ENCODE assay signal across 18 cellular contexts in genomic region chrY:7447881-7448516, GRCh38.
"Had no signal": no experiment of that assay in that cellular context is flagged by ENCODE, and none has a peak within 500 bp of the region (broad histone marks: within the 10 kb centered on the region; RNA-seq: fewer than 3 reads in every experiment).

No MANE protein-coding gene starts in this region.

- DNase-seq: activated CD4-positive, alpha-beta T cell treated with anti-CD3 and anti-CD28 coated beads, Interleukin-2, amount 50 U/mL, for 1 hour; activated naive CD4-positive, alpha-beta T cell treated with anti-CD3 and anti-CD28 coated beads for 36 hours; activated T-cell treated with anti-CD3 and anti-CD28 coated beads for 4 hours; cortex of kidney; effector memory CD4-positive, alpha-beta T cell; erythroblast; heart left ventricle; mammary epithelial cell; nucleus accumbens; right cardiac atrium; tibial artery; uterus had no signal

- H3K36me3 Mint-ChIP-seq: natural killer cell treated with Interleukin-12 subunit alpha and Interleukin-12 subunit beta and Interleukin-15 and Interleukin-18, amount 100 ng/mL, for 72 hours had no signal

- H3K4me3 Mint-ChIP-seq: activated naive CD4-positive, alpha-beta T cell treated with anti-CD3 and anti-CD28 coated beads for 36 hours; activated T-helper 17 cell treated with anti-CD3 and anti-CD28 coated beads, Interleukin-2, amount 50 U/mL, for 72 hours; central memory CD8-positive, alpha-beta T cell; natural killer cell treated with Interleukin-12 subunit alpha and Interleukin-12 subunit beta and Interleukin-15 and Interleukin-18, amount 100 ng/mL, for 72 hours had no signal

- H3K4me1 Mint-ChIP-seq: central memory CD8-positive, alpha-beta T cell had no signal

- ATAC-seq: activated T-helper 17 cell treated with anti-CD3 and anti-CD28 coated beads, Interleukin-2, amount 50 U/mL, for 72 hours; heart left ventricle; left lobe of liver; natural killer cell treated with Interleukin-12 subunit alpha and Interleukin-12 subunit beta and Interleukin-15 and Interleukin-18, amount 100 ng/mL, for 72 hours; right cardiac atrium had no signal

- H3K36me3 ChIP-seq: heart left ventricle, tibial artery, uterus had no signal

- H3K9me3 Mint-ChIP-seq: activated naive CD4-positive, alpha-beta T cell treated with anti-CD3 and anti-CD28 coated beads for 36 hours; natural killer cell treated with Interleukin-12 subunit alpha and Interleukin-12 subunit beta and Interleukin-15 and Interleukin-18, amount 100 ng/mL, for 72 hours had no signal

- H3K4me1 ChIP-seq: heart left ventricle, tibial artery, uterus had no signal

- FAIRE-seq: islet of Langerhans had no signal

- H3K27me3 ChIP-seq: heart left ventricle, tibial artery, uterus had no signal

- H3K9me3 ChIP-seq: heart left ventricle, tibial artery, uterus had no signal

- H3K27ac ChIP-seq: heart left ventricle, tibial artery, uterus had no signal

- H3K4me2 ChIP-seq: smooth muscle cell had no signal

- H3K27ac Mint-ChIP-seq: activated naive CD4-positive, alpha-beta T cell treated with anti-CD3 and anti-CD28 coated beads for 36 hours; activated T-helper 17 cell treated with anti-CD3 and anti-CD28 coated beads, Interleukin-2, amount 50 U/mL, for 72 hours; natural killer cell treated with Interleukin-12 subunit alpha and Interleukin-12 subunit beta and Interleukin-15 and Interleukin-18, amount 100 ng/mL, for 72 hours had no signal

- H3K4me3 ChIP-seq: heart left ventricle, smooth muscle cell, tibial artery, uterus had no signal
